ENCODE assay signal across 1 cellular context in the genomic region with DNA sequence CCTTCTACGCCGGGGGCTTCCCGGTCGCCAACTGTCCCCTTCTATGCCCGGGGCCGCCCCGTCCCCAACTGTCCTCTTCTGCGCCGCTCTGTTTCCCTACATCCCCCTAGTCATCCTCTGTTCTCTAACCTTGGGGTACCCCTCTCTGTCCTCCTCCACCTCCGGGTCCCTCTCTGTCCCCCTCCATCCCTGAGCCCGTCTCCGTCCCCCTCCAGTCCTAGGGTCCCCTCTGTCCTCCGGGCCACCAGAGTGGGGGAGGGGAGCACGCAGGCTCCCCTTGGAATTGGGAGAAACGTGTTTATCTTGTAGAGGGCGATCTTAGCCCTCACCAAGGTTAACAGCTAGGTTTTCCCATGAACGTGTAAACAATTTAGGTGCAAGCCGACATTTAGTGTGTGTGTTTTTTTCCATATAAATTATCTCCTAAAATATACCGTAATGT.
A peak's percentile ranks its signal among the peaks of the same experiment; 100 is the strongest.
TF ChIP-seq lines count a peak whose summit lies in the region.

No MANE protein-coding gene starts in this region.

TF ChIP-seq in K562, 482 proteins besides CTCF, POLR2A, EP300 and RAD21 (continued from another document and continues in another):
- TF ChIP-seq, protein P1, sequence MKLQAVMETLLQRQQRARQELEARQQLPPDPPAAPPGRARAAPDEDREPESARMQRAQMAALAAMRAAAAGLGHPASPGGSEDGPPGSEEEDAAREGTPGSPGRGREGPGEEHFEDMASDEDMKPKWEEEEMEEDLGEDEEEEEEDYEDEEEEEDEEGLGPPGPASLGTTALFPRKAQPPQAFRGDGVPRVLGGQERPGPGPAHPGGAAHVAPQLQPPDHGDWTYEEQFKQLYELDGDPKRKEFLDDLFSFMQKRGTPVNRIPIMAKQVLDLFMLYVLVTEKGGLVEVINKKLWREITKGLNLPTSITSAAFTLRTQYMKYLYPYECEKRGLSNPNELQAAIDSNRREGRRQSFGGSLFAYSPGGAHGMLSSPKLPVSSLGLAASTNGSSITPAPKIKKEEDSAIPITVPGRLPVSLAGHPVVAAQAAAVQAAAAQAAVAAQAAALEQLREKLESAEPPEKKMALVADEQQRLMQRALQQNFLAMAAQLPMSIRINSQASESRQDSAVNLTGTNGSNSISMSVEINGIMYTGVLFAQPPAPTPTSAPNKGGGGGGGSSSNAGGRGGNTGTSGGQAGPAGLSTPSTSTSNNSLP (IDR thresholded peaks at IDR 0.05; ENCODE audit: borderline replicate concordance, low read depth, low read length) = no peak
- peak; percentile 97 for TF ChIP-seq BRD4 (IDR thresholded peaks at IDR 0.05)
- TF ChIP-seq NCOA1 (IDR thresholded peaks at IDR 0.05; ENCODE audit: low read depth) = peak; percentile 32; the same call in 1 of the 2 replicates
- TF ChIP-seq, protein P2, sequence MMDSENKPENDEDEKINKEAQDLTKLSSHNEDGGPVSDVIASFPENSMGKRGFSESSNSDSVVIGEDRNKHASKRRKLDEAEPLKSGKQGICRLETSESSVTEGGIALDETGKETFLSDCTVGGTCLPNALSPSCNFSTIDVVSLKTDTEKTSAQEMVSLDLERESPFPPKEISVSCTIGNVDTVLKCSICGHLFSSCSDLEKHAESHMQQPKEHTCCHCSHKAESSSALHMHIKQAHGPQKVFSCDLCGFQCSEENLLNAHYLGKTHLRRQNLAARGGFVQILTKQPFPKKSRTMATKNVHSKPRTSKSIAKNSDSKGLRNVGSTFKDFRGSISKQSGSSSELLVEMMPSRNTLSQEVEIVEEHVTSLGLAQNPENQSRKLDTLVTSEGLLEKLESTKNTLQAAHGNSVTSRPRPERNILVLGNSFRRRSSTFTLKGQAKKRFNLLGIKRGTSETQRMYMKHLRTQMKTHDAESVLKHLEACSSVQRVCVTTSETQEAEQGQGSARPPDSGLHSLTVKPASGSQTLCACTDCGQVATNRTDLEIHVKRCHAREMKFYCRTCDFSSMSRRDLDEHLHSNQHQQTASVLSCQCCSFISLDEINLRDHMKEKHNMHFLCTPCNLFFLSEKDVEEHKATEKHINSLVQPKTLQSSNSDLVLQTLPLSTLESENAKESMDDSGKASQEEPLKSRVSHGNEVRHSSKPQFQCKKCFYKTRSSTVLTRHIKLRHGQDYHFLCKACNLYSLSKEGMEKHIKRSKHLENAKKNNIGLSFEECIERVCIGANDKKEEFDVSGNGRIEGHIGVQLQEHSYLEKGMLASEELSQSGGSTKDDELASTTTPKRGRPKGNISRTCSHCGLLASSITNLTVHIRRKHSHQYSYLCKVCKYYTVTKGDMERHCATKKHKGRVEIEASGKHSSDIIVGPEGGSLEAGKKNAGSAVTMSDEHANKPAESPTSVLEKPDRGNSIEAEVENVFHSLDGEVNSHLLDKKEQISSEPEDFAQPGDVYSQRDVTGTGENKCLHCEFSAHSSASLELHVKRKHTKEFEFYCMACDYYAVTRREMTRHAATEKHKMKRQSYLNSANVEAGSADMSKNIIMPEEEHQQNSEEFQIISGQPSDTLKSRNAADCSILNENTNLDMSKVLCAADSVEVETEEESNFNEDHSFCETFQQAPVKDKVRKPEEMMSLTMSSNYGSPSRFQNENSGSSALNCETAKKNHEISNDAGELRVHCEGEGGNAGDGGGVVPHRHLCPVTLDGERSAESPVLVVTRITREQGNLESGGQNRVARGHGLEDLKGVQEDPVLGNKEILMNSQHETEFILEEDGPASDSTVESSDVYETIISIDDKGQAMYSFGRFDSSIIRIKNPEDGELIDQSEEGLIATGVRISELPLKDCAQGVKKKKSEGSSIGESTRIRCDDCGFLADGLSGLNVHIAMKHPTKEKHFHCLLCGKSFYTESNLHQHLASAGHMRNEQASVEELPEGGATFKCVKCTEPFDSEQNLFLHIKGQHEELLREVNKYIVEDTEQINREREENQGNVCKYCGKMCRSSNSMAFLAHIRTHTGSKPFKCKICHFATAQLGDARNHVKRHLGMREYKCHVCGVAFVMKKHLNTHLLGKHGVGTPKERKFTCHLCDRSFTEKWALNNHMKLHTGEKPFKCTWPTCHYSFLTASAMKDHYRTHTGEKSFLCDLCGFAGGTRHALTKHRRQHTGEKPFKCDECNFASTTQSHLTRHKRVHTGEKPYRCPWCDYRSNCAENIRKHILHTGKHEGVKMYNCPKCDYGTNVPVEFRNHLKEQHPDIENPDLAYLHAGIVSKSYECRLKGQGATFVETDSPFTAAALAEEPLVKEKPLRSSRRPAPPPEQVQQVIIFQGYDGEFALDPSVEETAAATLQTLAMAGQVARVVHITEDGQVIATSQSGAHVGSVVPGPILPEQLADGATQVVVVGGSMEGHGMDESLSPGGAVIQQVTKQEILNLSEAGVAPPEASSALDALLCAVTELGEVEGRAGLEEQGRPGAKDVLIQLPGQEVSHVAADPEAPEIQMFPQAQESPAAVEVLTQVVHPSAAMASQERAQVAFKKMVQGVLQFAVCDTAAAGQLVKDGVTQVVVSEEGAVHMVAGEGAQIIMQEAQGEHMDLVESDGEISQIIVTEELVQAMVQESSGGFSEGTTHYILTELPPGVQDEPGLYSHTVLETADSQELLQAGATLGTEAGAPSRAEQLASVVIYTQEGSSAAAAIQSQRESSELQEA (IDR thresholded peaks at IDR 0.05; ENCODE audit: low read depth) = no peak
- 0 out of 2 replicates have a peak, but pooled peaks have one; percentile 16 for TF ChIP-seq ZFPM2 (CRISPR knock-in tag; IDR thresholded peaks at IDR 0.05)
- TF ChIP-seq NR2F6 (CRISPR knock-in tag; IDR thresholded peaks at IDR 0.05) = no peak
- TF ChIP-seq SP1 (CRISPR knock-in tag; IDR thresholded peaks at IDR 0.05) = 0 out of 2 replicates have a peak, but pooled peaks have one; percentile 8
- TF ChIP-seq, protein P3, sequence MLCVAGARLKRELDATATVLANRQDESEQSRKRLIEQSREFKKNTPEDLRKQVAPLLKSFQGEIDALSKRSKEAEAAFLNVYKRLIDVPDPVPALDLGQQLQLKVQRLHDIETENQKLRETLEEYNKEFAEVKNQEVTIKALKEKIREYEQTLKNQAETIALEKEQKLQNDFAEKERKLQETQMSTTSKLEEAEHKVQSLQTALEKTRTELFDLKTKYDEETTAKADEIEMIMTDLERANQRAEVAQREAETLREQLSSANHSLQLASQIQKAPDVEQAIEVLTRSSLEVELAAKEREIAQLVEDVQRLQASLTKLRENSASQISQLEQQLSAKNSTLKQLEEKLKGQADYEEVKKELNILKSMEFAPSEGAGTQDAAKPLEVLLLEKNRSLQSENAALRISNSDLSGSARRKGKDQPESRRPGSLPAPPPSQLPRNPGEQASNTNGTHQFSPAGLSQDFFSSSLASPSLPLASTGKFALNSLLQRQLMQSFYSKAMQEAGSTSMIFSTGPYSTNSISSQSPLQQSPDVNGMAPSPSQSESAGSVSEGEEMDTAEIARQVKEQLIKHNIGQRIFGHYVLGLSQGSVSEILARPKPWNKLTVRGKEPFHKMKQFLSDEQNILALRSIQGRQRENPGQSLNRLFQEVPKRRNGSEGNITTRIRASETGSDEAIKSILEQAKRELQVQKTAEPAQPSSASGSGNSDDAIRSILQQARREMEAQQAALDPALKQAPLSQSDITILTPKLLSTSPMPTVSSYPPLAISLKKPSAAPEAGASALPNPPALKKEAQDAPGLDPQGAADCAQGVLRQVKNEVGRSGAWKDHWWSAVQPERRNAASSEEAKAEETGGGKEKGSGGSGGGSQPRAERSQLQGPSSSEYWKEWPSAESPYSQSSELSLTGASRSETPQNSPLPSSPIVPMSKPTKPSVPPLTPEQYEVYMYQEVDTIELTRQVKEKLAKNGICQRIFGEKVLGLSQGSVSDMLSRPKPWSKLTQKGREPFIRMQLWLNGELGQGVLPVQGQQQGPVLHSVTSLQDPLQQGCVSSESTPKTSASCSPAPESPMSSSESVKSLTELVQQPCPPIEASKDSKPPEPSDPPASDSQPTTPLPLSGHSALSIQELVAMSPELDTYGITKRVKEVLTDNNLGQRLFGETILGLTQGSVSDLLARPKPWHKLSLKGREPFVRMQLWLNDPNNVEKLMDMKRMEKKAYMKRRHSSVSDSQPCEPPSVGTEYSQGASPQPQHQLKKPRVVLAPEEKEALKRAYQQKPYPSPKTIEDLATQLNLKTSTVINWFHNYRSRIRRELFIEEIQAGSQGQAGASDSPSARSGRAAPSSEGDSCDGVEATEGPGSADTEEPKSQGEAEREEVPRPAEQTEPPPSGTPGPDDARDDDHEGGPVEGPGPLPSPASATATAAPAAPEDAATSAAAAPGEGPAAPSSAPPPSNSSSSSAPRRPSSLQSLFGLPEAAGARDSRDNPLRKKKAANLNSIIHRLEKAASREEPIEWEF (CRISPR knock-in tag; IDR thresholded peaks at IDR 0.05) = no peak
- TF ChIP-seq ZEB2 (IDR thresholded peaks at IDR 0.05) = 0 out of 2 replicates have a peak, but pooled peaks have one; percentile 13
- TF ChIP-seq CCNT2 (IDR thresholded peaks at IDR 0.05; ENCODE audit: borderline replicate concordance, extremely low read depth, insufficient read length, low read depth, low read length) = no peak
- no peak for TF ChIP-seq RBM17 (IDR thresholded peaks at IDR 0.05; ENCODE audit: borderline replicate concordance, low read depth, low read length)
- TF ChIP-seq, protein P4, sequence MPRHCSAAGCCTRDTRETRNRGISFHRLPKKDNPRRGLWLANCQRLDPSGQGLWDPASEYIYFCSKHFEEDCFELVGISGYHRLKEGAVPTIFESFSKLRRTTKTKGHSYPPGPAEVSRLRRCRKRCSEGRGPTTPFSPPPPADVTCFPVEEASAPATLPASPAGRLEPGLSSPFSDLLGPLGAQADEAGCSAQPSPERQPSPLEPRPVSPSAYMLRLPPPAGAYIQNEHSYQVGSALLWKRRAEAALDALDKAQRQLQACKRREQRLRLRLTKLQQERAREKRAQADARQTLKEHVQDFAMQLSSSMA (CRISPR knock-in tag; IDR thresholded peaks at IDR 0.05) = no peak
- TF ChIP-seq KDM5B (IDR thresholded peaks at IDR 0.05; ENCODE audit: insufficient replicate concordance, low read depth, low read length) = peak; percentile 91
- peak; percentile 46; the same call in 1 of the 2 replicates for TF ChIP-seq CHD2 (IDR thresholded peaks at IDR 0.05; ENCODE audit: low read depth, low read length)
- 0 out of 2 replicates have a peak, but pooled peaks have one; percentile 17 for TF ChIP-seq LEF1 (IDR thresholded peaks at IDR 0.05)
- no peak for TF ChIP-seq ZZZ3 (IDR thresholded peaks at IDR 0.05)
- TF ChIP-seq MTA1 (IDR thresholded peaks at IDR 0.05; ENCODE audit: borderline replicate concordance) = peak; percentile 70; the same call in 1 of the 2 replicates
- TF ChIP-seq ETV5 (CRISPR knock-in tag; IDR thresholded peaks at IDR 0.05; ENCODE audit: low read depth) = no peak
- TF ChIP-seq, protein P5, sequence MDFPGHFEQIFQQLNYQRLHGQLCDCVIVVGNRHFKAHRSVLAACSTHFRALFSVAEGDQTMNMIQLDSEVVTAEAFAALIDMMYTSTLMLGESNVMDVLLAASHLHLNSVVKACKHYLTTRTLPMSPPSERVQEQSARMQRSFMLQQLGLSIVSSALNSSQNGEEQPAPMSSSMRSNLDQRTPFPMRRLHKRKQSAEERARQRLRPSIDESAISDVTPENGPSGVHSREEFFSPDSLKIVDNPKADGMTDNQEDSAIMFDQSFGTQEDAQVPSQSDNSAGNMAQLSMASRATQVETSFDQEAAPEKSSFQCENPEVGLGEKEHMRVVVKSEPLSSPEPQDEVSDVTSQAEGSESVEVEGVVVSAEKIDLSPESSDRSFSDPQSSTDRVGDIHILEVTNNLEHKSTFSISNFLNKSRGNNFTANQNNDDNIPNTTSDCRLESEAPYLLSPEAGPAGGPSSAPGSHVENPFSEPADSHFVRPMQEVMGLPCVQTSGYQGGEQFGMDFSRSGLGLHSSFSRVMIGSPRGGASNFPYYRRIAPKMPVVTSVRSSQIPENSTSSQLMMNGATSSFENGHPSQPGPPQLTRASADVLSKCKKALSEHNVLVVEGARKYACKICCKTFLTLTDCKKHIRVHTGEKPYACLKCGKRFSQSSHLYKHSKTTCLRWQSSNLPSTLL (IDR thresholded peaks at IDR 0.05) = peak; percentile 45; the same call in 1 of the 2 replicates
- peak in 1 of 2 experiments; percentile 64; a peak in 3 of 4 replicates for TF ChIP-seq MAZ (CRISPR knock-in tag; conservative IDR thresholded peaks at IDR 0.05 in 1 of 2, IDR thresholded peaks at IDR 0.05 in 1 of 2)
- TF ChIP-seq TAF15 (IDR thresholded peaks at IDR 0.05; ENCODE audit: low read depth, low read length) = no peak
- no peak for TF ChIP-seq PHB2 (IDR thresholded peaks at IDR 0.05; ENCODE audit: low read depth)
- no peak for TF ChIP-seq RBM15 (IDR thresholded peaks at IDR 0.05; ENCODE audit: insufficient read depth, low read length)
- peak; percentile 54 to 61; a peak in 2 of 4 replicates for TF ChIP-seq FOXK2 (conservative IDR thresholded peaks at IDR 0.05 in 1 of 2, IDR thresholded peaks at IDR 0.05 in 1 of 2; ENCODE audit: low read depth in 2 of 2)
- TF ChIP-seq ARID2 (IDR thresholded peaks at IDR 0.05) = peak; percentile 53; the same call in 1 of the 2 replicates
- TF ChIP-seq DMBX1 (CRISPR knock-in tag; IDR thresholded peaks at IDR 0.05; ENCODE audit: borderline replicate concordance) = no peak
- no peak for TF ChIP-seq L3MBTL2 (IDR thresholded peaks at IDR 0.05)
- no peak for TF ChIP-seq KLF13 (tag; IDR thresholded peaks at IDR 0.05; ENCODE audit: borderline replicate concordance, low read depth)
- TF ChIP-seq FOXK1 (CRISPR knock-in tag; IDR thresholded peaks at IDR 0.05; ENCODE audit: borderline replicate concordance) = 0 out of 2 replicates have a peak, but pooled peaks have one; percentile 41
- peak; percentile 41; the same call in 1 of the 2 replicates for TF ChIP-seq MEF2D (tag; conservative IDR thresholded peaks at IDR 0.05; ENCODE audit: low read depth)
- peak; percentile 96 for TF ChIP-seq CHD1 (IDR thresholded peaks at IDR 0.05; ENCODE audit: low read length)
- TF ChIP-seq ZNF316 (IDR thresholded peaks at IDR 0.05) = 0 out of 2 replicates have a peak, but pooled peaks have one; percentile 8
- TF ChIP-seq RCOR1 (IDR thresholded peaks at IDR 0.05; ENCODE audit: borderline replicate concordance in 1 of 2, low read depth in 2 of 2, low read length in 2 of 2) = no peak
- TF ChIP-seq, protein P6, sequence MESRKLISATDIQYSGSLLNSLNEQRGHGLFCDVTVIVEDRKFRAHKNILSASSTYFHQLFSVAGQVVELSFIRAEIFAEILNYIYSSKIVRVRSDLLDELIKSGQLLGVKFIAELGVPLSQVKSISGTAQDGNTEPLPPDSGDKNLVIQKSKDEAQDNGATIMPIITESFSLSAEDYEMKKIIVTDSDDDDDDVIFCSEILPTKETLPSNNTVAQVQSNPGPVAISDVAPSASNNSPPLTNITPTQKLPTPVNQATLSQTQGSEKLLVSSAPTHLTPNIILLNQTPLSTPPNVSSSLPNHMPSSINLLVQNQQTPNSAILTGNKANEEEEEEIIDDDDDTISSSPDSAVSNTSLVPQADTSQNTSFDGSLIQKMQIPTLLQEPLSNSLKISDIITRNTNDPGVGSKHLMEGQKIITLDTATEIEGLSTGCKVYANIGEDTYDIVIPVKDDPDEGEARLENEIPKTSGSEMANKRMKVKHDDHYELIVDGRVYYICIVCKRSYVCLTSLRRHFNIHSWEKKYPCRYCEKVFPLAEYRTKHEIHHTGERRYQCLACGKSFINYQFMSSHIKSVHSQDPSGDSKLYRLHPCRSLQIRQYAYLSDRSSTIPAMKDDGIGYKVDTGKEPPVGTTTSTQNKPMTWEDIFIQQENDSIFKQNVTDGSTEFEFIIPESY (CRISPR knock-in tag; IDR thresholded peaks at IDR 0.05) = no peak
- TF ChIP-seq SRSF3 (IDR thresholded peaks at IDR 0.05; ENCODE audit: insufficient read depth, low read length) = no peak
- no peak for TF ChIP-seq CEBPG (CRISPR knock-in tag; IDR thresholded peaks at IDR 0.05)
- no peak for TF ChIP-seq CEBPG (tag; conservative IDR thresholded peaks at IDR 0.05 in 1 of 2, IDR thresholded peaks at IDR 0.05 in 1 of 2)
- TF ChIP-seq GATAD2A (IDR thresholded peaks at IDR 0.05) = peak; percentile 68; the same call in 1 of the 2 replicates
